ENCODE assay signal across 1 cellular context in the genomic region with DNA sequence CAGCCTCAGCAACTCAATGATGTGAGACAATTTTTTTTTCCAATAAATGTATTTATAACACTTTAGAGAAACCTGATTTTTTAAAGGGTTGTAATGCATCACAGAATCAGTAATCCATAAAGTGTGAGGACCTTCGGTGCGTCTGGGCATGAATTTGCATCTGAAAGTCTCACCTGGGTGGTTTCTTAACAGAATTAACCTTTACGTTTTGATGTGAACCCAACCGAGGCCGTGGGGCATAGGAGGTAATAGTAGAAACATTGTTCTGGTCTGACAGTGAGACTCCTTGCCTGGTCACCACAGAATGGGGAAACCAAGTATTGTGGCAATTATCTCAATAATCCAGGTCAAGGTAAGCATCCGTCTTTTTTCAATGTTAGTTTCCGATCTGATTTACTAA.
TF ChIP-seq lines count a peak whose summit lies in the region.

No MANE protein-coding gene starts in this region.

TF ChIP-seq in GM12878, 131 proteins besides CTCF, POLR2A, EP300 and RAD21 (continued from another document):
- TF ChIP-seq, protein P1, sequence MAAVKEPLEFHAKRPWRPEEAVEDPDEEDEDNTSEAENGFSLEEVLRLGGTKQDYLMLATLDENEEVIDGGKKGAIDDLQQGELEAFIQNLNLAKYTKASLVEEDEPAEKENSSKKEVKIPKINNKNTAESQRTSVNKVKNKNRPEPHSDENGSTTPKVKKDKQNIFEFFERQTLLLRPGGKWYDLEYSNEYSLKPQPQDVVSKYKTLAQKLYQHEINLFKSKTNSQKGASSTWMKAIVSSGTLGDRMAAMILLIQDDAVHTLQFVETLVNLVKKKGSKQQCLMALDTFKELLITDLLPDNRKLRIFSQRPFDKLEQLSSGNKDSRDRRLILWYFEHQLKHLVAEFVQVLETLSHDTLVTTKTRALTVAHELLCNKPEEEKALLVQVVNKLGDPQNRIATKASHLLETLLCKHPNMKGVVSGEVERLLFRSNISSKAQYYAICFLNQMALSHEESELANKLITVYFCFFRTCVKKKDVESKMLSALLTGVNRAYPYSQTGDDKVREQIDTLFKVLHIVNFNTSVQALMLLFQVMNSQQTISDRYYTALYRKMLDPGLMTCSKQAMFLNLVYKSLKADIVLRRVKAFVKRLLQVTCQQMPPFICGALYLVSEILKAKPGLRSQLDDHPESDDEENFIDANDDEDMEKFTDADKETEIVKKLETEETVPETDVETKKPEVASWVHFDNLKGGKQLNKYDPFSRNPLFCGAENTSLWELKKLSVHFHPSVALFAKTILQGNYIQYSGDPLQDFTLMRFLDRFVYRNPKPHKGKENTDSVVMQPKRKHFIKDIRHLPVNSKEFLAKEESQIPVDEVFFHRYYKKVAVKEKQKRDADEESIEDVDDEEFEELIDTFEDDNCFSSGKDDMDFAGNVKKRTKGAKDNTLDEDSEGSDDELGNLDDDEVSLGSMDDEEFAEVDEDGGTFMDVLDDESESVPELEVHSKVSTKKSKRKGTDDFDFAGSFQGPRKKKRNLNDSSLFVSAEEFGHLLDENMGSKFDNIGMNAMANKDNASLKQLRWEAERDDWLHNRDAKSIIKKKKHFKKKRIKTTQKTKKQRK (IDR thresholded peaks at IDR 0.05; ENCODE audit: low read depth, low read length): no peak
